ENCODE assay signal across 1 cellular context in the genomic region with DNA sequence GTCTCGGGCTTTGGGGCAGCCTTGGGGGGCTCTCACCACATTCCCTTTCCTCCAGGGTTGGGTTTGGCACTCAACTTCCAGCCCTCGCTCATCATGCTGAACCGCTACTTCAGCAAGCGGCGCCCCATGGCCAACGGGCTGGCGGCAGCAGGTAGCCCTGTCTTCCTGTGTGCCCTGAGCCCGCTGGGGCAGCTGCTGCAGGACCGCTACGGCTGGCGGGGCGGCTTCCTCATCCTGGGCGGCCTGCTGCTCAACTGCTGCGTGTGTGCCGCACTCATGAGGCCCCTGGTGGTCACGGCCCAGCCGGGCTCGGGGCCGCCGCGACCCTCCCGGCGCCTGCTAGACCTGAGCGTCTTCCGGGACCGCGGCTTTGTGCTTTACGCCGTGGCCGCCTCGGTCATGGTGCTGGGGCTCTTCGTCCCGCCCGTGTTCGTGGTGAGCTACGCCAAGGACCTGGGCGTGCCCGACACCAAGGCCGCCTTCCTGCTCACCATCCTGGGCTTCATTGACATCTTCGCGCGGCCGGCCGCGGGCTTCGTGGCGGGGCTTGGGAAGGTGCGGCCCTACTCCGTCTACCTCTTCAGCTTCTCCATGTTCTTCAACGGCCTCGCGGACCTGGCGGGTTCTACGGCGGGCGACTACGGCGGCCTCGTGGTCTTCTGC.
TF ChIP-seq lines count a peak whose summit lies in the region.

No MANE protein-coding gene starts in this region.

TF ChIP-seq in HEK293T, 16 proteins besides CTCF, POLR2A, EP300 and RAD21:
- TF ChIP-seq, protein P1, sequence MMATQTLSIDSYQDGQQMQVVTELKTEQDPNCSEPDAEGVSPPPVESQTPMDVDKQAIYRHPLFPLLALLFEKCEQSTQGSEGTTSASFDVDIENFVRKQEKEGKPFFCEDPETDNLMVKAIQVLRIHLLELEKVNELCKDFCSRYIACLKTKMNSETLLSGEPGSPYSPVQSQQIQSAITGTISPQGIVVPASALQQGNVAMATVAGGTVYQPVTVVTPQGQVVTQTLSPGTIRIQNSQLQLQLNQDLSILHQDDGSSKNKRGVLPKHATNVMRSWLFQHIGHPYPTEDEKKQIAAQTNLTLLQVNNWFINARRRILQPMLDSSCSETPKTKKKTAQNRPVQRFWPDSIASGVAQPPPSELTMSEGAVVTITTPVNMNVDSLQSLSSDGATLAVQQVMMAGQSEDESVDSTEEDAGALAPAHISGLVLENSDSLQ (IDR thresholded peaks at IDR 0.05) = no peak
- TF ChIP-seq ZNF384 (IDR thresholded peaks at IDR 0.05) (no peak), LEF1 (IDR thresholded peaks at IDR 0.05; ENCODE audit: borderline replicate concordance) (no peak), NFRKB (IDR thresholded peaks at IDR 0.05) (no peak), FOXM1 (IDR thresholded peaks at IDR 0.05; ENCODE audit: borderline replicate concordance) (no peak), ARNT (IDR thresholded peaks at IDR 0.05) (no peak), ELF4 (IDR thresholded peaks at IDR 0.05) (no peak), SP1 (IDR thresholded peaks at IDR 0.05) (no peak), L3MBTL2 (conservative IDR thresholded peaks at IDR 0.05) (no peak), TARDBP (IDR thresholded peaks at IDR 0.05) (no peak), FOXK2 (IDR thresholded peaks at IDR 0.05) (no peak), FOXA1 (IDR thresholded peaks at IDR 0.05) (no peak), HDGF (IDR thresholded peaks at IDR 0.05; ENCODE audit: borderline replicate concordance) (no peak)
